Comparison of ENCODE assay signal across 17 cellular contexts in the genomic region with DNA sequence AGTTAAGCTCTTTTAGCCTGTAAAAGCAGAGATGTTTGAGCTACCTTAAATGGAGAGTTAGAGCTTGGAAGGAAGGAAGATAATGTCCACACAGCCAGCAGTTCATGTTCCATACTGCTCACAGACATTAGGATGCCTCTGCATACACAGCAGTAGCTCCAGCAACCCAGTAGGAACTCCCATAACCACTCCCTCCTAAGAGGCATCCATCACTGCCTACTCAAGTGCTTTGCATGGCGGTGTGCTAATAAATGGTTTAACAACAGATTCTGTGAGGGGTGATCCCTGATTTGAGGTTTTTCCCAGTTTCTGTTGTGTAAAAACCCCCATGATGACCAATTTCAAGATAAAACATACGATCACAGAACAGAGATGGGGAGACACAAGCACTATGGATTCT.
DNase-seq lines count a peak whose midpoint lies in the region; ATAC-seq lines count a peak whose summit lies in the region.
"Had no signal": no experiment of that assay in that cellular context is flagged by ENCODE, and none has a peak within 500 bp of the region (broad histone marks: within the 10 kb centered on the region; RNA-seq: fewer than 3 reads in every experiment).

No MANE protein-coding gene starts in this region.

- no peak overlapping the region for H2BK15ac ChIP-seq in mesendoderm (replicated peaks; ENCODE audit: low read depth)

- peak overlapping the region; percentile 57 for H2BK5ac ChIP-seq in mesendoderm (ENCODE audit: low read length)

- H2AK5ac ChIP-seq in mesendoderm (ENCODE audit: low read length) = peak overlapping the region; percentile 15

- no peak overlapping the region for H3K9ac ChIP-seq in mesendoderm (ENCODE audit: low read length)

- no peaks in the 10 kb centered on the region for H3K79me2 ChIP-seq in mesendoderm (ENCODE audit: control insufficient read depth, insufficient read depth, low read length)

- no peak overlapping the region for H3K23ac ChIP-seq in mesendoderm (ENCODE audit: low read length)

- no peaks in the 10 kb centered on the region for H3K27me3 ChIP-seq in mesendoderm (ENCODE audit: insufficient read depth, low read length, poor library complexity)
- H3K27me3 ChIP-seq: BE2C had no signal

- no peak overlapping the region for H2BK120ac ChIP-seq in mesendoderm (ENCODE audit: low read depth, low read length)

- no peak overlapping the region for H4K5ac ChIP-seq in mesendoderm (ENCODE audit: low read length)

- no peaks in the 10 kb centered on the region for H3K79me1 ChIP-seq in mesendoderm (ENCODE audit: low read length)

- DNase-seq in G401 (ENCODE audit: low spot score) (peak; percentile 57), NCI-H2227 (lab: John Stamatoyannopoulos, UW; ENCODE audit: unreplicated experiment) (peak; percentile 5), cerebellar cortex (ENCODE audit: low spot score) (peak; percentile 82), mesendoderm (no peak)
- DNase-seq: BE2C; C1 segment of cervical spinal cord; CD4-positive, CD25-positive, alpha-beta regulatory T cell; CD8-positive, alpha-beta memory T cell; COR-L47; DMS 273 treated with DMSO at 0.1 percent for 48 hours; DMS53; DND-41; EL; GDM1; H9 had no signal

- H3K4me1 ChIP-seq in mesendoderm (ENCODE audit: control insufficient read depth, low read depth, low read length) = peaks cover 6% of the 10 kb centered on the region
- H3K4me1 ChIP-seq: BE2C had no signal

- peak overlapping the region; percentile 41 for H3K18ac ChIP-seq in mesendoderm (ENCODE audit: low read length)

- in situ Hi-C loops in G401 (cut with HindIII; ENCODE audit: low sequenced_read_pairs) = no loop called here

- H4K8ac ChIP-seq in mesendoderm (ENCODE audit: low read depth, low read length) = no peak overlapping the region

- H3K27ac ChIP-seq in mesendoderm (ENCODE audit: low read depth, low read length) = no peak overlapping the region

- no peak overlapping the region for H3K4me3 ChIP-seq in mesendoderm (ENCODE audit: low read length)

- WGBS in mesendoderm (ENCODE audit: extremely low coverage, insufficient coverage, low lambda C conversion rate) = no CpG with 5 or more reads among the region's 2 CpGs

- peak overlapping the region; percentile 68 for H3K4ac ChIP-seq in mesendoderm (ENCODE audit: low read depth, low read length)

- ATAC-seq in GM18858 (IDR thresholded peaks at IDR 0.05; ENCODE audit: unreplicated experiment) (no peak), GM18861 (IDR thresholded peaks at IDR 0.05; ENCODE audit: unreplicated experiment) (no peak)

- no peak overlapping the region for H3K56ac ChIP-seq in mesendoderm (ENCODE audit: low read length)

- H3K4me2 ChIP-seq in mesendoderm (ENCODE audit: low read length) = no peak overlapping the region

- H3K36me3 ChIP-seq in mesendoderm (ENCODE audit: control insufficient read depth, insufficient read depth, low read length) = no peaks in the 10 kb centered on the region
- H3K36me3 ChIP-seq: BE2C had no signal
